In genomic region chr19:423691-424466, GRCh38 we compare ENCODE assay signal across 30 cellular contexts. TPM values are rescaled to one million over a fixed set of nuclear protein-coding genes. Genes with fewer than 3 reads are reported as not detected.
"Had no signal": no experiment of that assay in that cellular context is flagged by ENCODE, and none has a peak within 500 bp of the region (broad histone marks: within the 10 kb centered on the region; RNA-seq: fewer than 3 reads in every experiment).

No MANE protein-coding gene starts in this region.

- DNase-seq: activated CD4-positive, alpha-beta T cell treated with anti-CD3 and anti-CD28 coated beads for 48 hours; activated CD4-positive, alpha-beta T cell treated with anti-CD3 and anti-CD28 coated beads, Interleukin-2, amount 50 U/mL, for 4 hours; activated CD4-positive, CD25-positive, alpha-beta regulatory T cell treated with anti-CD3 and anti-CD28 coated beads, Interleukin-2, amount 50 U/mL, for 72 hours; activated CD8-positive, alpha-beta memory T cell treated with anti-CD3 and anti-CD28 coated beads, Interleukin-2, amount 50 U/mL, for 48 hours; activated CD8-positive, alpha-beta T cell treated with anti-CD3 and anti-CD28 coated beads, Interleukin-2, amount 10 ng/mL, durations not matched to agents 7 days and 5 days; activated naive CD8-positive, alpha-beta T cell treated with anti-CD3 and anti-CD28 coated beads, Interleukin-2, amount 50 U/mL, for 24 hours; activated T-cell treated with anti-CD3 and anti-CD28 coated beads, Interleukin-2, amount 50 U/mL, for 1 hour; amniotic stem cell; body of pancreas; Kasumi-1; KBM-7; NCI-H1092; NCI-H1417; NCI-H1930; NCI-H2171; NCI-H2227 treated with DMSO at 0.1 percent for 48 hours; NCI-H446 treated with DMSO at 0.1 percent for 48 hours; NCI-H526; NCI-H774; OCI-M1; SHP77 treated with DMSO at 0.1 percent for 48 hours; T-helper 17 cell; T-helper 9 cell had no signal

- H3K27me3 ChIP-seq: ascending aorta, body of pancreas had no signal

- H3K9me3 ChIP-seq: ascending aorta, body of pancreas had no signal

- H3K36me3 ChIP-seq: ascending aorta had no signal

- H3K4me3 ChIP-seq: ascending aorta, body of pancreas had no signal

- ATAC-seq: activated CD8-positive, alpha-beta T cell treated with anti-CD3 and anti-CD28 coated beads, Interleukin-2, amount 10 ng/mL, durations not matched to agents 7 days and 5 days; activated naive CD4-positive, alpha-beta T cell treated with anti-CD3 and anti-CD28 coated beads, Interleukin-2, amount 50 U/mL, for 72 hours; activated naive CD8-positive, alpha-beta T cell treated with anti-CD3 and anti-CD28 coated beads, Interleukin-2, amount 50 U/mL, for 24 hours; body of pancreas; Panc1; T-helper 17 cell; WTC11 had no signal

- FAIRE-seq: bronchial epithelial cell had no signal

- H3K4me1 ChIP-seq: ascending aorta, body of pancreas had no signal

- H3K27ac ChIP-seq: ascending aorta, body of pancreas, RWPE1 had no signal

RNA-seq across cellular contexts. Expression of gene C2CD4C, which starts 14.9 kb away (rescaled TPM):
- total RNA-seq: activated CD8-positive, alpha-beta T cell treated with anti-CD3 and anti-CD28 coated beads, Interleukin-2, amount 10 ng/mL, durations not matched to agents 7 days and 5 days; M059J; T-helper 17 cell had no signal

RNA-seq across cellular contexts. Expression of gene SHC2, which starts 37.0 kb away (rescaled TPM):
- total RNA-seq: activated CD8-positive, alpha-beta T cell treated with anti-CD3 and anti-CD28 coated beads, Interleukin-2, amount 10 ng/mL, durations not matched to agents 7 days and 5 days; activated naive CD4-positive, alpha-beta T cell treated with anti-CD3 and anti-CD28 coated beads, Interleukin-2, amount 50 U/mL, for 72 hours; T-helper 17 cell had no signal
